ENCODE assay signal across 8 cellular contexts in the genomic region with DNA sequence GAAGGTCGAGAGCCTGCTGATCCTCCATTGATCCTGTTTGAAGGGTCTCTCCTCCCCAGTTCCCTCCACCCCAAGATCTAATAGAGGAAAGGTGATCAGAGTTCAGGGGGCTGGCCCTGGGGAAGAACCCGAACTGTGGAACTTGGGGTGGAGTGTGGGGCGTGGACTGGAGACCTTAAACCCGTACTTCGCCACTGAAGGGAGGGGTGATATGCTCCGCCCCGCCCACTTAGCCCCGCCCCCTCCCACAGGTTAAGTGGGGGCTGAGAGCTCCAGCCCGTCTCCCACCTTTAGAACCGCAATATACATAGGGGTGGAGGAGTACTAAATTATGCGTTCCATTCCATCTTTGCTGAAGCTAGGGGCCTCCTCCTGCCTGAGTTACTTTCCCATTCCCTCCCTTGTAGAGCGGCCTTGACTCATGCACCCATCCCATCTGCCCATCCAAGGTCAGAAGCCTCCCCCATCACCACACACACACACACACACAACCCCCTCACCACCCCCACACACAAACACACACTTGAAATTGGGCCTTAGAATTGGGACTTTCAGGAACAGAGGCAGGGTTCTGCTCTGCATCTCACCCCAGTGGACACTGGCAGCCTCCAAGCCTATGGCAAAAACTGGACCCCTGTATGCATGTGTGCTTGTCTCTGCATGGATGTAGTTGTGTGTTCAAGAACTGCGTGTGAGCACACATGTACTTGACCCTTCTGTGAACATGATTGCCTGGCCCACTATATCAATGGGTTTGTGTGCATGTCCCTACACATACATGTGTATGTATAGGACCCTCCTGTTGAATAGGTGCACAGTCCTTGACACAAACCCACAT. TPM values are rescaled to one million over a fixed set of nuclear protein-coding genes. Genes with fewer than 3 reads are reported as not detected.
DNase-seq lines count a peak whose midpoint lies in the region; ATAC-seq, FAIRE-seq and TF ChIP-seq lines count a peak whose summit lies in the region.

No MANE protein-coding gene starts in this region.

- FAIRE-seq in astrocyte (lab: Jason Lieb, UNC), result no peak

- H3K9me3 Mint-ChIP-seq in astrocyte (ENCODE audit: unreplicated experiment), result no peaks in the 10 kb centered on the region

- DNase-seq in A673 (ENCODE audit: low spot score), result no peak
- DNase-seq in astrocyte (ENCODE audit: low read depth), result no peak
- DNase-seq in iPS-NIHi7 (ENCODE audit: extremely low spot score), result peak; percentile 70
- DNase-seq in stimulated activated CD8-positive, alpha-beta memory T cell treated with anti-CD3 and anti-CD28 coated beads, Interleukin-7, amount 100 ng/mL, for 4 hours (ENCODE audit: low read depth in 2 of 2), result peak; percentile 9 to 29
- DNase-seq in HCEC 1CT, result no peak

- H3K9me3 ChIP-seq in A673 (ENCODE audit: low read depth, low read length, poor library complexity, severe bottlenecking) (no peaks in the 10 kb centered on the region), astrocyte (ENCODE audit: insufficient read depth, low read depth, low read length) (no peaks in the 10 kb centered on the region)

- TF ChIP-seq CTCF in A673 (conservative IDR thresholded peaks at IDR 0.05; ENCODE audit: low read depth, low read length) (no peak), KMS-11 (conservative IDR thresholded peaks at IDR 0.05; ENCODE audit: low read depth, low read length) (no peak), astrocyte (IDR thresholded peaks at IDR 0.05; ENCODE audit: insufficient read depth, low read depth, low read length) (no peak)

- no peaks in the 10 kb centered on the region for H3K27me3 Mint-ChIP-seq in astrocyte (ENCODE audit: low read depth, unreplicated experiment)

- peak overlapping the region; percentile 77 for H3K4me3 Mint-ChIP-seq in astrocyte (ENCODE audit: unreplicated experiment)

- no peaks in the 10 kb centered on the region for H3K79me2 ChIP-seq in KMS-11 (ENCODE audit: insufficient read depth, low read depth)
- H3K79me2 ChIP-seq in astrocyte (ENCODE audit: insufficient read depth, low read length), result no peaks in the 10 kb centered on the region

- H3K27ac ChIP-seq in A673 (ENCODE audit: low read depth, low read length, poor library complexity, severe bottlenecking), result no peak overlapping the region
- no peak overlapping the region for H3K27ac ChIP-seq in KMS-11
- H3K27ac ChIP-seq in astrocyte (ENCODE audit: low read depth, low read length), result no peak overlapping the region

- peaks cover 5% of the 10 kb centered on the region for H3K4me1 ChIP-seq in A673 (ENCODE audit: insufficient read depth, low read length, poor library complexity, severe bottlenecking)
- peaks cover 8% of the 10 kb centered on the region for H3K4me1 ChIP-seq in KMS-11 (ENCODE audit: low read depth, poor library complexity, severe bottlenecking)
- H3K4me1 ChIP-seq in astrocyte (ENCODE audit: insufficient read depth, low read length), result peaks cover 8% of the 10 kb centered on the region

- no peak overlapping the region for H3K27ac Mint-ChIP-seq in astrocyte (ENCODE audit: unreplicated experiment)

- H3K4me1 Mint-ChIP-seq in astrocyte (ENCODE audit: low read depth, unreplicated experiment), result peaks cover 10% of the 10 kb centered on the region

- CTCF ChIA-PET in A673 (lab: Charles Lee), result interaction anchor here (0.5 kb wide), 1 partner anchor 494 kb away, joined by 3 read pairs; no protein-coding TSS in a partner anchor

- no peaks in the 10 kb centered on the region for H3K36me3 ChIP-seq in A673 (ENCODE audit: insufficient read depth, low read length, poor library complexity, severe bottlenecking)
- H3K36me3 ChIP-seq in KMS-11 (ENCODE audit: insufficient read depth), result no peaks in the 10 kb centered on the region
- H3K36me3 ChIP-seq in astrocyte (ENCODE audit: insufficient read depth, low read length), result peaks cover 6% of the 10 kb centered on the region

- H3K27me3 ChIP-seq in A673 (replicated peaks; ENCODE audit: insufficient read depth, low read depth, low read length, poor library complexity), result no peaks in the 10 kb centered on the region
- H3K27me3 ChIP-seq in KMS-11 (ENCODE audit: insufficient read depth, low read depth), result no peaks in the 10 kb centered on the region
- H3K27me3 ChIP-seq in astrocyte (ENCODE audit: insufficient read depth, low read length), result no peaks in the 10 kb centered on the region

- peak overlapping the region; percentile 69 for H3K4me3 ChIP-seq in A673 (ENCODE audit: low read depth, low read length, poor library complexity, severe bottlenecking)
- H3K4me3 ChIP-seq in KMS-11 (IDR thresholded peaks at IDR 0.05; ENCODE audit: insufficient read depth, low read depth, low read length), result no peak overlapping the region
- H3K4me3 ChIP-seq in astrocyte (ENCODE audit: insufficient read depth, low read depth, low read length), result no peak overlapping the region

- no peak overlapping the region for H2AFZ ChIP-seq in KMS-11 (ENCODE audit: low read depth)
- peak overlapping the region; percentile 88 for H2AFZ ChIP-seq in astrocyte (ENCODE audit: low read depth, low read length)

- H4K20me1 ChIP-seq in KMS-11 (ENCODE audit: insufficient read depth) (no peaks in the 10 kb centered on the region), astrocyte (ENCODE audit: insufficient read depth, low read length) (no peaks in the 10 kb centered on the region)

- no peaks in the 10 kb centered on the region for H3K36me3 Mint-ChIP-seq in astrocyte (ENCODE audit: low read depth, unreplicated experiment)

- H3K9ac ChIP-seq in KMS-11 (no peak overlapping the region), astrocyte (ENCODE audit: low read length) (peak overlapping the region; percentile 72)

- peak overlapping the region; percentile 77; the same call in 1 of the 2 replicates for H3K4me2 ChIP-seq in KMS-11
- peak overlapping the region; percentile 96 for H3K4me2 ChIP-seq in astrocyte (ENCODE audit: low read length)

- ATAC-seq in GM19324 (IDR thresholded peaks at IDR 0.05; ENCODE audit: low FRiP score, unreplicated experiment), result no peak
- no peak for ATAC-seq in GM19452 (IDR thresholded peaks at IDR 0.05; ENCODE audit: unreplicated experiment)

- intact Hi-C loops in A673 (cut with micrococcal nuclease; ENCODE audit: unreplicated experiment), result no loop called here

- BruUV-seq in A673 (replicated peaks; lab: Mats Ljungman, UMichigan), result no TSS peak

- POLR2A ChIA-PET in A673 (lab: Charles Lee; ENCODE audit: low non-redundant PET), result no interaction called here

RNA-seq across cellular contexts. Expression of a gene that starts 1.0 kb away (rescaled TPM):
- total RNA-seq in A673 (2021), result 6.1 and 9.2 TPM in 2 replicates
- 5.9 and 7.1 TPM in 2 replicates for total RNA-seq in astrocyte

RNA-seq across cellular contexts. Expression of a gene that starts 17.0 kb away (rescaled TPM):
- 80.4 and 88.8 TPM in 2 replicates for total RNA-seq in A673 (2021)
- 61.3 and 75.1 TPM in 2 replicates for total RNA-seq in astrocyte

RNA-seq across cellular contexts. Expression of a gene that starts 17.0 kb away (rescaled TPM):
- total RNA-seq in A673 (2021) (29.5 and 30.8 TPM in 2 replicates), astrocyte (12.9 TPM in 2 replicates)

RNA-seq across cellular contexts. Expression of a gene that starts 29.3 kb away (rescaled TPM):
- total RNA-seq in A673 (2021) (49.1 and 59.9 TPM in 2 replicates), astrocyte (69.9 and 73.9 TPM in 2 replicates)

RNA-seq across cellular contexts. Expression of a gene that starts 57.5 kb away (rescaled TPM):
- total RNA-seq in A673 (2021), result 34.6 and 39.4 TPM in 2 replicates
- 19.6 and 20.3 TPM in 2 replicates for total RNA-seq in astrocyte

Comparison
In these comparisons a context has a peak if more than half of its experiments do, and no peak if none do; other contexts are left out.
1. DNase-seq: peak in iPS-NIHi7 (single experiment) and stimulated activated CD8-positive, alpha-beta memory T cell treated with anti-CD3 and anti-CD28 coated beads, Interleukin-7, amount 100 ng/mL, for 4 hours (2 of 2); none in A673 (single experiment), astrocyte (single experiment) and HCEC 1CT (single experiment).